15 cellular contexts compared by ENCODE assay signal in the genomic region with DNA sequence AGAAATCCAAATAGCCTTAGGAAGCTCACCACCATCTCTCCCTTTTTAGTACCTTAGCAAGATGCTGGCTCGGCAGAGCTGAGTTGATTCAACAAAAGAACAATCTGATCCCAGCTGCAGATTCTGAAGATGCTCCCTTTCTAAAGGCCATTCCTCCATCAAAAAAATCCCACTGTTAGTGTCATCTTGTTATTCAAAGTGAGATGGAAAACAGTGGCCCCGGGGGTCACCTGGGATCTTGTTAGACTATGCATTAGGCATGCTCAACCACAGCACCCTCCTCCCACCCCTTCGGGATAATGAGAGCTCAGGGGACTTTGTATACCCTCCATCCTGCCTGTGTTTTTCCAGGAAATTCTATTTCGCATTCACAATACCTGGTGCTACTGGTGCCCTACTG. TPM values are rescaled to one million over a fixed set of nuclear protein-coding genes. Genes with fewer than 3 reads are reported as not detected.
DNase-seq lines count a peak whose midpoint lies in the region; ATAC-seq and TF ChIP-seq lines count a peak whose summit lies in the region.
"Had no signal": no experiment of that assay in that cellular context is flagged by ENCODE, and none has a peak within 500 bp of the region (broad histone marks: within the 10 kb centered on the region; RNA-seq: fewer than 3 reads in every experiment).

No MANE protein-coding gene starts in this region.

- H3K36me3 ChIP-seq in KOPT-K1 (ENCODE audit: insufficient read depth, low read length) = peaks cover 58% of the 10 kb centered on the region
- H3K36me3 ChIP-seq: prostate gland, upper lobe of left lung had no signal

- no peaks in the 10 kb centered on the region for H3K9me3 Mint-ChIP-seq in activated CD4-positive, alpha-beta T cell treated with anti-CD3 and anti-CD28 coated beads for 36 hours (ENCODE audit: low read depth)
- peaks cover 2% of the 10 kb centered on the region for H3K9me3 Mint-ChIP-seq in activated naive CD8-positive, alpha-beta T cell treated with anti-CD3 and anti-CD28 coated beads for 36 hours
- no peaks in the 10 kb centered on the region for H3K9me3 Mint-ChIP-seq in nephron progenitor cell

- ATAC-seq in activated CD4-positive, alpha-beta T cell treated with anti-CD3 and anti-CD28 coated beads for 36 hours = no peak
- no peak for ATAC-seq in GM18505 (IDR thresholded peaks at IDR 0.05; ENCODE audit: unreplicated experiment)
- ATAC-seq in HG02759 (IDR thresholded peaks at IDR 0.05; ENCODE audit: unreplicated experiment) = no peak

- H3K27me3 Mint-ChIP-seq in activated CD4-positive, alpha-beta T cell treated with anti-CD3 and anti-CD28 coated beads for 36 hours = no peaks in the 10 kb centered on the region
- no peaks in the 10 kb centered on the region for H3K27me3 Mint-ChIP-seq in activated naive CD8-positive, alpha-beta T cell treated with anti-CD3 and anti-CD28 coated beads for 36 hours
- H3K27me3 Mint-ChIP-seq in nephron progenitor cell (ENCODE audit: low read depth, poor library complexity) = peaks cover 4% of the 10 kb centered on the region

- no peak for DNase-seq in activated CD4-positive, alpha-beta T cell treated with anti-CD3 and anti-CD28 coated beads for 36 hours
- DNase-seq in activated CD4-positive, alpha-beta T cell treated with anti-CD3 and anti-CD28 coated beads, Interleukin-2, amount 50 U/mL, for 48 hours = no peak
- no peak for DNase-seq in activated naive CD8-positive, alpha-beta T cell treated with anti-CD3 and anti-CD28 coated beads for 36 hours
- DNase-seq in nephron progenitor cell (no peak), GM10266 (ENCODE audit: extremely low spot score) (no peak)
- DNase-seq: activated T-cell treated with anti-CD3 and anti-CD28 coated beads, Interleukin-2, amount 50 U/mL, for 48 hours; dorsolateral prefrontal cortex; midbrain; NCI-H524; SIG-M5; upper lobe of left lung had no signal

- intact Hi-C loops in activated CD4-positive, alpha-beta T cell treated with anti-CD3 and anti-CD28 coated beads for 36 hours (cut with DNase I, micrococcal nuclease) = loop anchor here (5.0 to 10.0 kb wide), 2 partner anchors 115 to 1567 kb away; a partner anchor contains a TSS

- no peak for TF ChIP-seq CTCF in nephron progenitor cell (IDR thresholded peaks at IDR 0.05)
- no peak for TF ChIP-seq CTCF in GM10266 (IDR thresholded peaks at IDR 0.05; ENCODE audit: control insufficient read depth, insufficient read depth, low read depth, missing control alignments)

- H3K9me3 ChIP-seq in KOPT-K1 (ENCODE audit: insufficient read depth, low read length, poor library complexity, severe bottlenecking) = peaks cover 4% of the 10 kb centered on the region
- H3K9me3 ChIP-seq: prostate gland had no signal

- H3K27ac Mint-ChIP-seq in activated CD4-positive, alpha-beta T cell treated with anti-CD3 and anti-CD28 coated beads for 36 hours = no peak overlapping the region
- H3K27ac Mint-ChIP-seq in activated naive CD8-positive, alpha-beta T cell treated with anti-CD3 and anti-CD28 coated beads for 36 hours = no peak overlapping the region
- H3K27ac Mint-ChIP-seq in nephron progenitor cell = no peak overlapping the region

- H3K27ac ChIP-seq in KOPT-K1 (ENCODE audit: low read depth, low read length, poor library complexity, severe bottlenecking) = peak overlapping the region; percentile 16
- H3K27ac ChIP-seq: dorsolateral prefrontal cortex, prostate gland, upper lobe of left lung had no signal

- POLR2A ChIA-PET in activated CD4-positive, alpha-beta T cell treated with anti-CD3 and anti-CD28 coated beads for 36 hours (lab: Charles Lee) = no interaction called here

- peak overlapping the region; percentile 85 for H3K4me3 Mint-ChIP-seq in activated CD4-positive, alpha-beta T cell treated with anti-CD3 and anti-CD28 coated beads for 36 hours
- peak overlapping the region; percentile 85 for H3K4me3 Mint-ChIP-seq in activated naive CD8-positive, alpha-beta T cell treated with anti-CD3 and anti-CD28 coated beads for 36 hours
- H3K4me3 Mint-ChIP-seq in nephron progenitor cell = peak overlapping the region; percentile 82

- H3K36me3 Mint-ChIP-seq in activated CD4-positive, alpha-beta T cell treated with anti-CD3 and anti-CD28 coated beads for 36 hours (ENCODE audit: low read depth) = peaks cover 47% of the 10 kb centered on the region
- peaks cover 46% of the 10 kb centered on the region for H3K36me3 Mint-ChIP-seq in activated naive CD8-positive, alpha-beta T cell treated with anti-CD3 and anti-CD28 coated beads for 36 hours
- peaks cover 40% of the 10 kb centered on the region for H3K36me3 Mint-ChIP-seq in nephron progenitor cell (ENCODE audit: low read depth)

- peaks cover 51% of the 10 kb centered on the region for H3K4me1 Mint-ChIP-seq in activated CD4-positive, alpha-beta T cell treated with anti-CD3 and anti-CD28 coated beads for 36 hours
- H3K4me1 Mint-ChIP-seq in activated naive CD8-positive, alpha-beta T cell treated with anti-CD3 and anti-CD28 coated beads for 36 hours = peaks cover 35% of the 10 kb centered on the region
- peaks cover 38% of the 10 kb centered on the region for H3K4me1 Mint-ChIP-seq in nephron progenitor cell

- TF ChIP-seq POLR2A in GM18505 (IDR thresholded peaks at IDR 0.05; ENCODE audit: borderline replicate concordance, extremely low read depth, insufficient read depth, insufficient read length) = no peak

- CTCF ChIA-PET in activated CD4-positive, alpha-beta T cell treated with anti-CD3 and anti-CD28 coated beads for 36 hours (lab: Charles Lee) = interaction anchor here (0.6 to 0.7 kb wide), 2 partner anchors 16 to 1029 kb away, joined by 3 read pairs; no protein-coding TSS in a partner anchor

RNA-seq across cellular contexts. Expression of a gene that starts 2.4 kb away (rescaled TPM):
- 100 to 1,000 TPM in 1 of 2 experiments, 10 to 100 TPM in 1; 85.4 to 127 TPM for total RNA-seq in activated CD4-positive, alpha-beta T cell treated with anti-CD3 and anti-CD28 coated beads for 36 hours
- 100 to 1,000 TPM; 104 to 108 TPM for total RNA-seq in activated naive CD8-positive, alpha-beta T cell treated with anti-CD3 and anti-CD28 coated beads for 36 hours
